Comparison of ENCODE assay signal across 10 cellular contexts in the genomic region with DNA sequence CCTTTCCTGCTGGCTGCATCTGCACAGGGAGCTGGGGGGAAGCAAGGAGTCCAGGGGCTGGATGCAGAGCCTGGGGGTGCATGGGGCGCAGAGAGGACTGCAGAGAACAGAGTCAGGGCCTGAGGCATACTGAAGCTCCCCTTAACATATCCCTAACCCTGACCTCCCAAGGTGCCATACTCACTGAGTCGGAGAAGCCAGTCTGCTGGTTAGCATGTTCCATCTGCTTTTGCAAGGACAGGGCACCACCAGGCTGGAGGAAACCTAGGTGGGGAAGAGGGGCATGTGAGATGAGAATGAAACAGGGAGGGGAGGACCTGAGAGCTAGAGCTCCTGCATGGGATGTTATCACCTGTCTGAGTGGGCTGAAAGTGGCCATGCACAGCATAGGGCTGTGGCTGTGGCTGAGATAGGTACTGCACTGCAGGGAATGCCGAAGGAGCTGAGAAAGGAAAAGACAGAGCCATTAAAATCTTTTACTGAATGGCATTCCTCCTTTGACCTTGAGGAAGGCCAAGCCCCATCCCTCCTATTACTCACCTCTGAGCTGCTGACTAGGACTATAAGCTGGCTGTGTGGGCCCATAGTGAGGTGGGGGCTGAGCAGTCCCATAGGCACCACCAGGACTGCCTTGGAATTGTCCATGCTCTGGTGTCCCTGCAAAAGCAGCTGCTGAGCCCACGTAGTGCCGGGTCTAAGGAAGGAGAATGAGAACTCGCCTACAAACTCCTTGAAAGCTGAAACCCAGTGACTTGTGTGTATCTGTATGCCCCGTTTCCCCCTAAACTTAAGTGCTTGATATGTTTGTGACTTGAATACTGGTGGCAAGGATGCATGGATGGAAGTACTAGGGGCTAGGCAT. TPM values are rescaled to one million over a fixed set of nuclear protein-coding genes. Genes with fewer than 3 reads are reported as not detected.
A peak's percentile ranks its signal among the peaks of the same experiment; 100 is the strongest.
DNase-seq lines count a peak whose midpoint lies in the region; TF ChIP-seq lines count a peak whose summit lies in the region.
"Had no signal": no experiment of that assay in that cellular context is flagged by ENCODE, and none has a peak within 500 bp of the region (broad histone marks: within the 10 kb centered on the region; RNA-seq: fewer than 3 reads in every experiment).

No MANE protein-coding gene starts in this region.

- H3K14ac ChIP-seq in H9 (ENCODE audit: insufficient read depth, low read length), result no peak overlapping the region

- H3T11ph ChIP-seq in H9 (ENCODE audit: low read length), result no peak overlapping the region

- TF ChIP-seq CTCF in BE2C (IDR thresholded peaks at IDR 0.05; ENCODE audit: low read depth, low read length) (0 out of 2 replicates have a peak, but pooled peaks have one; percentile 12), H9 (conservative IDR thresholded peaks at IDR 0.05) (peak; percentile 43)

- peaks cover 18% of the 10 kb centered on the region for H3K23me2 ChIP-seq in H9 (ENCODE audit: insufficient read length, low read depth, low read length, poor library complexity, severe bottlenecking)

- H3K4me1 Mint-ChIP-seq in H9, result peaks cover 38 to 39% of the 10 kb centered on the region in 2 experiments

- no peak overlapping the region for H2BK120ac ChIP-seq in H9 (ENCODE audit: low read depth, low read length, poor library complexity, severe bottlenecking)

- DNase-seq in BE2C (peak; percentile 27), H9 (peak; percentile 60), islet precursor cell (peak; percentile 76), DMS79 (lab: John Stamatoyannopoulos, UW) (no peak), middle frontal gyrus (ENCODE audit: extremely low spot score, low spot score) (no peak), SIG-M5 (lab: John Stamatoyannopoulos, UW) (no peak), cerebellar nuclear complex (lab: John Stamatoyannopoulos, UW) (no peak)
- DNase-seq in activated CD8-positive, alpha-beta memory T cell treated with anti-CD3 and anti-CD28 coated beads, Interleukin-2, amount 50 U/mL, for 48 hours, result peak; percentile 79
- DNase-seq: NCI-H524 treated with DMSO at 0.1 percent for 48 hours; stimulated activated CD4-positive, alpha-beta T cell treated with anti-CD3 and anti-CD28 coated beads, Interleukin-2, amount 100 ng/mL, for 48 hours had no signal

- no peak overlapping the region for H3K4ac ChIP-seq in H9 (ENCODE audit: low read depth, low read length)

- H3K36me3 Mint-ChIP-seq in H9 (ENCODE audit: insufficient read depth in 1 of 3, low read depth in 3 of 3), result peaks cover 55 to 81% (median 76%) of the 10 kb centered on the region in 3 experiments

- H3K18ac ChIP-seq in H9 (ENCODE audit: insufficient read length, low read depth, low read length), result no peak overlapping the region

- H3K27me3 ChIP-seq in BE2C (no peaks in the 10 kb centered on the region), H9 (ENCODE audit: insufficient read depth, low read length) (no peaks in the 10 kb centered on the region)

- H3K9me3 Mint-ChIP-seq in H9, result no peaks in the 10 kb centered on the region

- no peak overlapping the region for H3K23ac ChIP-seq in H9 (ENCODE audit: insufficient read length, low read depth, low read length)

- no peaks in the 10 kb centered on the region for H3K4me1 ChIP-seq in BE2C
- H3K4me1 ChIP-seq in H9 (ENCODE audit: insufficient read depth, low read length), result peaks cover 2% of the 10 kb centered on the region; the same call in 1 of the 2 replicates

- H3K4me3 ChIP-seq in BE2C (ENCODE audit: low read depth, low read length), result no peak overlapping the region

- no peaks in the 10 kb centered on the region for H4K20me1 ChIP-seq in H9 (ENCODE audit: control insufficient read depth, insufficient read depth, insufficient read length)

- H2BK5ac ChIP-seq in H9 (ENCODE audit: insufficient read length, low read length), result no peak overlapping the region

- H4K91ac ChIP-seq in H9 (ENCODE audit: insufficient read length, low read depth, low read length), result no peak overlapping the region

- H3K4me2 ChIP-seq in H9 (ENCODE audit: insufficient read depth, insufficient read length, low read length), result peak overlapping the region; percentile 61

- no peak overlapping the region for H3K56ac ChIP-seq in H9 (ENCODE audit: insufficient read length, low read depth, low read length)

- H3K9me3 ChIP-seq in BE2C (no peaks in the 10 kb centered on the region), H9 (ENCODE audit: control insufficient read depth, low read depth, low read length) (no peaks in the 10 kb centered on the region)

- no peak overlapping the region for H2BK20ac ChIP-seq in H9 (ENCODE audit: low read depth, low read length, poor library complexity, severe bottlenecking)

- H3K79me1 ChIP-seq in H9 (ENCODE audit: insufficient read depth, low read depth, low read length, poor library complexity, severe bottlenecking), result no peaks in the 10 kb centered on the region

- no peak overlapping the region for H2AK5ac ChIP-seq in H9 (ENCODE audit: insufficient read length, low read length)

- H2AFZ ChIP-seq in H9 (ENCODE audit: low read length), result no peak overlapping the region

- WGBS in H9 (ENCODE audit: extremely low coverage, insufficient read length, low lambda C conversion rate), result no CpG with 5 or more reads among the region's 7 CpGs

- H2BK15ac ChIP-seq in H9 (ENCODE audit: low read depth, low read length), result no peak overlapping the region

- no peak overlapping the region for H3K9ac ChIP-seq in H9 (ENCODE audit: extremely low read depth, insufficient read length, low read length)

- peak overlapping the region; percentile 71 to 87 for H3K4me3 Mint-ChIP-seq in H9

- no peak overlapping the region for H3K27ac ChIP-seq in H9 (ENCODE audit: insufficient read length, low read depth, low read length)

- no peak overlapping the region for H4K8ac ChIP-seq in H9 (replicated peaks; ENCODE audit: insufficient read length, low read depth, low read length)

- peak overlapping the region in 2 of 3 experiments; percentile 60 to 86; a peak in 5 of 7 replicates for H3K27ac Mint-ChIP-seq in H9

- no peaks in the 10 kb centered on the region; the same call in 1 of the 2 replicates for H3K27me3 Mint-ChIP-seq in H9 (ENCODE audit: low read depth)

- peaks cover 19% of the 10 kb centered on the region for H3K79me2 ChIP-seq in H9 (ENCODE audit: insufficient read depth, low read length)

- H3K36me3 ChIP-seq in BE2C, result peaks cover 51% of the 10 kb centered on the region

- H4K5ac ChIP-seq in H9 (ENCODE audit: insufficient read length, low read depth, low read length), result no peak overlapping the region

- H2BK12ac ChIP-seq in H9 (ENCODE audit: insufficient read length, low read depth, low read length), result no peak overlapping the region

RNA-seq across cellular contexts. Expression of a gene that starts 1.9 kb away (rescaled TPM):
- 123 TPM for polyA plus RNA-seq in BE2C (2012; ENCODE audit: insufficient read depth, insufficient read length, low read depth)
- total RNA-seq in H9 (2021), result 62.6 and 62.7 TPM in 2 replicates

RNA-seq across cellular contexts. Expression of a gene that starts 5.8 kb away (rescaled TPM):
- polyA plus RNA-seq in BE2C (2012; ENCODE audit: insufficient read depth, insufficient read length, low read depth), result 805 TPM
- 978 and 1,015 TPM in 2 replicates for total RNA-seq in H9 (2021)

RNA-seq across cellular contexts. Expression of a gene that starts 15.9 kb away (rescaled TPM):
- polyA plus RNA-seq in BE2C (2012; ENCODE audit: insufficient read depth, insufficient read length, low read depth), result 55.3 TPM
- total RNA-seq in H9 (2021), result 54.8 and 55.4 TPM in 2 replicates

RNA-seq across cellular contexts. Expression of a gene that starts 18.8 kb away (rescaled TPM):
- not detected for polyA plus RNA-seq in BE2C (2012; ENCODE audit: insufficient read depth, insufficient read length, low read depth)
- total RNA-seq in H9 (2021), result 24.0 and 26.0 TPM in 2 replicates

RNA-seq across cellular contexts. Expression of a gene that starts 23.1 kb away (rescaled TPM):
- 2.2 TPM for polyA plus RNA-seq in BE2C (2012; ENCODE audit: insufficient read depth, insufficient read length, low read depth)
- total RNA-seq in H9 (2021), result 15.5 and 18.2 TPM in 2 replicates

Comparison
In these comparisons a context has a peak if more than half of its experiments do, and no peak if none do; other contexts are left out.
1. DNase-seq: peak in BE2C (single experiment), H9 (single experiment), activated CD8-positive, alpha-beta memory T cell treated with anti-CD3 and anti-CD28 coated beads, Interleukin-2, amount 50 U/mL, for 48 hours (single experiment) and islet precursor cell (single experiment); none in DMS79 (single experiment), middle frontal gyrus (single experiment), SIG-M5 (single experiment) and cerebellar nuclear complex (0 of 2).